9 cellular contexts compared by ENCODE assay signal in the genomic region with DNA sequence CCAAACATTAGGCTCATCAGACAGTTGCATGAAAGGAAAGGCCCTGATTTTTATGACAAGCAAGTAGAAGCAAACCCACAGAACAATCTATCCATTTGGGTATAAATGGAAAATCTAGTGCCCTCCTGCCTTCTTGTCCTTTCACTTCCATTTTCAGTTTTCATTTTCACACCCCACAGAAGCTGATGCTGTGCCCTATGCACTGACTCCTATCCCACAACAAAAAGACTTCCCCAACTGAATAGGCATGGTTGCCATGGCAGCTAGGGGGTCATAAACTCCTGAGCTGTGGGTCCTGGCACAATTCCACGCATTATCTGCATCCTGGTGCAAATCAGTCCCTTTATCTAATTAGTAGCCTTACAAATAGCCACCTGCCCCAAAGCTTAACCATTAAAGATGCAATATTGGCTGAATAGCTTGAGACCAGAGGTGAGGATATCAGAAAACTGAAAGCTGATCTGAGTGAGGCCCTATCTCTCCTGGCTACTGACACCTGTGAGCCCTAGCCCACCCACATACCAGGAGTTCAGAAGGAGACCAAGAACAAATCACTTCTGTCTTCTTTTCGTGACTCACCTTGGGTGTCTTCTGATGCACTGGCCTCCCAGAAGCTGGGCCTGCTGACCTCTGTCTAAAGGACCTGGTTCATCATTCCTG. TPM values are rescaled to one million over a fixed set of nuclear protein-coding genes. Genes with fewer than 3 reads are reported as not detected.
DNase-seq lines count a peak whose midpoint lies in the region; ATAC-seq and TF ChIP-seq lines count a peak whose summit lies in the region.
"Had no signal": no experiment of that assay in that cellular context is flagged by ENCODE, and none has a peak within 500 bp of the region (broad histone marks: within the 10 kb centered on the region; RNA-seq: fewer than 3 reads in every experiment).

No MANE protein-coding gene starts in this region.

- ATAC-seq in GM21619 (IDR thresholded peaks at IDR 0.05; ENCODE audit: unreplicated experiment) (peak; percentile 53), HG03439 (IDR thresholded peaks at IDR 0.05; ENCODE audit: unreplicated experiment) (peak; percentile 60), mucosa of descending colon (peak; percentile 28), natural killer cell (no peak)

- CTCF ChIA-PET in HEK293T (lab: Yijun Ruan, JAX), result interaction anchor here (0.6 to 0.9 kb wide), 2 partner anchors 26 to 398 kb away, joined by 3 to 5 read pairs; no protein-coding TSS in a partner anchor

- DNase-seq in DMS 273 (lab: John Stamatoyannopoulos, UW; ENCODE audit: unreplicated experiment) (peak; percentile 28), DMS 273 treated with DMSO at 0.1 percent for 48 hours (lab: John Stamatoyannopoulos, UW) (no peak), mucosa of descending colon (no peak), HEK293T (ENCODE audit: extremely low spot score) (no peak), NCI-H510A treated with DMSO at 0.1 percent for 48 hours (lab: John Stamatoyannopoulos, UW) (no peak), natural killer cell (no peak)
- DNase-seq: T-helper 2 cell had no signal

- POLR2A ChIA-PET in HEK293T (lab: Yijun Ruan, JAX), result interaction anchor here (0.6 kb wide), 1 partner anchor 67 kb away, joined by 4 read pairs; no protein-coding TSS in a partner anchor

- H3K4me3 Mint-ChIP-seq in natural killer cell, result no peak overlapping the region

- H3K36me3 Mint-ChIP-seq in natural killer cell, result peaks cover 6% of the 10 kb centered on the region

- H3K27ac Mint-ChIP-seq in natural killer cell, result no peak overlapping the region

- no peak overlapping the region for H3K4me3 ChIP-seq in mucosa of descending colon

- H3K27me3 Mint-ChIP-seq in natural killer cell (ENCODE audit: low read depth in 2 of 2), result peaks cover 9 to 25% of the 10 kb centered on the region in 2 donors

- TF ChIP-seq CTCF in mucosa of descending colon (IDR thresholded peaks at IDR 0.05) (no peak), natural killer cell (IDR thresholded peaks at IDR 0.05) (no peak)

- H3K4me1 Mint-ChIP-seq in natural killer cell, result no peaks in the 10 kb centered on the region

- no peaks in the 10 kb centered on the region for H3K9me3 Mint-ChIP-seq in natural killer cell

- no peaks in the 10 kb centered on the region for H3K36me3 ChIP-seq in mucosa of descending colon (ENCODE audit: low read depth)

- H3K9me3 ChIP-seq in mucosa of descending colon, result no peaks in the 10 kb centered on the region

- intact Hi-C loops in mucosa of descending colon (cut with DNase I, micrococcal nuclease) (no loop called here), natural killer cell (cut with micrococcal nuclease) (no loop called here)

- no peaks in the 10 kb centered on the region for H3K4me1 ChIP-seq in mucosa of descending colon (ENCODE audit: low read depth)

TF ChIP-seq in HEK293T, 16 proteins besides CTCF, POLR2A, EP300 and RAD21:
- no peak for TF ChIP-seq TARDBP (IDR thresholded peaks at IDR 0.05)
- no peak for TF ChIP-seq SP1 (IDR thresholded peaks at IDR 0.05)
- TF ChIP-seq L3MBTL2 (conservative IDR thresholded peaks at IDR 0.05), result no peak
- TF ChIP-seq BHLHE40 (IDR thresholded peaks at IDR 0.05; ENCODE audit: borderline replicate concordance), result no peak
- TF ChIP-seq FOXM1 (IDR thresholded peaks at IDR 0.05; ENCODE audit: borderline replicate concordance), result no peak
- TF ChIP-seq, protein P1, sequence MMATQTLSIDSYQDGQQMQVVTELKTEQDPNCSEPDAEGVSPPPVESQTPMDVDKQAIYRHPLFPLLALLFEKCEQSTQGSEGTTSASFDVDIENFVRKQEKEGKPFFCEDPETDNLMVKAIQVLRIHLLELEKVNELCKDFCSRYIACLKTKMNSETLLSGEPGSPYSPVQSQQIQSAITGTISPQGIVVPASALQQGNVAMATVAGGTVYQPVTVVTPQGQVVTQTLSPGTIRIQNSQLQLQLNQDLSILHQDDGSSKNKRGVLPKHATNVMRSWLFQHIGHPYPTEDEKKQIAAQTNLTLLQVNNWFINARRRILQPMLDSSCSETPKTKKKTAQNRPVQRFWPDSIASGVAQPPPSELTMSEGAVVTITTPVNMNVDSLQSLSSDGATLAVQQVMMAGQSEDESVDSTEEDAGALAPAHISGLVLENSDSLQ (IDR thresholded peaks at IDR 0.05), result no peak
- TF ChIP-seq ELF4 (IDR thresholded peaks at IDR 0.05), result no peak
- no peak for TF ChIP-seq LEF1 (IDR thresholded peaks at IDR 0.05; ENCODE audit: borderline replicate concordance)
- no peak for TF ChIP-seq FOXK2 (IDR thresholded peaks at IDR 0.05)
- TF ChIP-seq NFRKB (IDR thresholded peaks at IDR 0.05), result no peak
- TF ChIP-seq ARNT (IDR thresholded peaks at IDR 0.05), result no peak
- no peak for TF ChIP-seq HDGF (IDR thresholded peaks at IDR 0.05; ENCODE audit: borderline replicate concordance)
- TF ChIP-seq SUZ12 (IDR thresholded peaks at IDR 0.05), result no peak
- no peak for TF ChIP-seq FOXA1 (IDR thresholded peaks at IDR 0.05)
- no peak for TF ChIP-seq ZNF384 (IDR thresholded peaks at IDR 0.05)
- TF ChIP-seq CTBP1 (IDR thresholded peaks at IDR 0.05; ENCODE audit: borderline replicate concordance), result no peak

RNA-seq across cellular contexts. Expression of a gene that starts 34.9 kb away (rescaled TPM):
- 1 to 10 TPM in 2 of 3 donors, under 1 TPM in 1; 0.58 to 2.9 (median 1.5) TPM for total RNA-seq in mucosa of descending colon
- under 1 TPM; 0.66 to 0.93 (median 0.73) TPM for total RNA-seq in natural killer cell

Comparison
In these comparisons a context has a peak if more than half of its experiments do, and no peak if none do; other contexts are left out.
1. ATAC-seq: peak in GM21619 (single experiment), HG03439 (single experiment) and mucosa of descending colon (single experiment); none in natural killer cell (0 of 3).